Comparison of ENCODE assay signal across 8 cellular contexts in genomic region chr1:53860967-53861411, GRCh38. TPM values are rescaled to one million over a fixed set of nuclear protein-coding genes. Genes with fewer than 3 reads are reported as not detected.
DNase-seq lines count a peak whose midpoint lies in the region; ATAC-seq and TF ChIP-seq lines count a peak whose summit lies in the region.

No MANE protein-coding gene starts in this region.

- H3K27ac ChIP-seq in BLaER1 treated with 17β-estradiol and CSF1 and Interleukin-3, amounts not matched to agents 10 nM and 100 nM: no peak overlapping the region
- H3K27ac ChIP-seq in WERI-Rb-1 (no peak overlapping the region), coronary artery (no peak overlapping the region), lower lobe of right lung (no peak overlapping the region)

- H3K4me1 ChIP-seq in BLaER1 treated with 17β-estradiol and CSF1 and Interleukin-3, amounts not matched to agents 10 nM and 100 nM: peaks cover 20 to 36% (median 32%) of the 10 kb centered on the region in 10 experiments
- H3K4me1 ChIP-seq in lower lobe of right lung: no peaks in the 10 kb centered on the region

- intact Hi-C loops in lower lobe of right lung (cut with DNase I): no loop called here

- no peak overlapping the region for H3K9ac ChIP-seq in BLaER1 treated with 17β-estradiol and CSF1 and Interleukin-3, amounts not matched to agents 10 nM and 100 nM

- no peaks in the 10 kb centered on the region for H3K9me3 ChIP-seq in BLaER1 treated with 17β-estradiol and CSF1 and Interleukin-3, amounts not matched to agents 10 nM and 100 nM (replicated peaks in 1 of 11)
- H3K9me3 ChIP-seq in WERI-Rb-1 (ENCODE audit: severe bottlenecking) (no peaks in the 10 kb centered on the region), lower lobe of right lung (no peaks in the 10 kb centered on the region)

- peak overlapping the region in 8 of 11 experiments; percentile 31 to 88 (median 42); a peak in 15 of 22 replicates for H3K4me2 ChIP-seq in BLaER1 treated with 17β-estradiol and CSF1 and Interleukin-3, amounts not matched to agents 10 nM and 100 nM

- H4K20me1 ChIP-seq in BLaER1 treated with 17β-estradiol and CSF1 and Interleukin-3, amounts not matched to agents 10 nM and 100 nM: peaks cover 0 to 8% (median 0%) of the 10 kb centered on the region in 11 experiments; a peak in 2 of 22 replicates

- H3K27me3 ChIP-seq in BLaER1 treated with 17β-estradiol and CSF1 and Interleukin-3, amounts not matched to agents 10 nM and 100 nM: no peaks in the 10 kb centered on the region
- H3K27me3 ChIP-seq in WERI-Rb-1 (ENCODE audit: insufficient read depth, low read depth, severe bottlenecking): no peaks in the 10 kb centered on the region
- H3K27me3 ChIP-seq in lower lobe of right lung (ENCODE audit: low read depth): no peaks in the 10 kb centered on the region

- peaks cover 40 to 74% (median 51%) of the 10 kb centered on the region in 11 experiments for H3K36me3 ChIP-seq in BLaER1 treated with 17β-estradiol and CSF1 and Interleukin-3, amounts not matched to agents 10 nM and 100 nM
- H3K36me3 ChIP-seq in WERI-Rb-1 (0 out of 2 replicates have a peak, but pooled peaks cover 4% of the 10 kb centered on the region), lower lobe of right lung (peaks cover 64% of the 10 kb centered on the region)

- H3K4me3 ChIP-seq in BLaER1 treated with 17β-estradiol and CSF1 and Interleukin-3, amounts not matched to agents 10 nM and 100 nM: no peak overlapping the region
- no peak overlapping the region for H3K4me3 ChIP-seq in WERI-Rb-1 (ENCODE audit: low read depth, low read length)
- no peak overlapping the region for H3K4me3 ChIP-seq in coronary artery
- no peak overlapping the region for H3K4me3 ChIP-seq in lower lobe of right lung

- peak; percentile 69 for TF ChIP-seq CTCF in GM20000 (IDR thresholded peaks at IDR 0.05; ENCODE audit: extremely low read depth, missing control alignments)
- TF ChIP-seq CTCF in WERI-Rb-1 (IDR thresholded peaks at IDR 0.05; ENCODE audit: low read depth, low read length): peak; percentile 91
- peak; percentile 65 for TF ChIP-seq CTCF in coronary artery (IDR thresholded peaks at IDR 0.05)
- TF ChIP-seq CTCF in lower lobe of right lung (IDR thresholded peaks at IDR 0.05): peak; percentile 73

- DNase-seq in GM20000 (ENCODE audit: low spot score) (peak; percentile 49), NCI-H2107 treated with DMSO at 0.1 percent for 48 hours (lab: John Stamatoyannopoulos, UW; ENCODE audit: unreplicated experiment) (peak; percentile 46), WERI-Rb-1 (peak; percentile 41), coronary artery (ENCODE audit: low spot score) (no peak), lower lobe of right lung (no peak), stromal cell of bone marrow (ENCODE audit: low read depth) (peak; percentile 23)

- peak; percentile 61 to 74 for ATAC-seq in lower lobe of right lung
- ATAC-seq in HG02571 (IDR thresholded peaks at IDR 0.05; ENCODE audit: unreplicated experiment): no peak

RNA-seq across cellular contexts. Expression of gene NDC1, which starts 22.9 kb away (rescaled TPM):
- 9.9 TPM for total RNA-seq in lower lobe of right lung

RNA-seq across cellular contexts. Expression of gene YIPF1, which starts 28.6 kb away (rescaled TPM):
- total RNA-seq in lower lobe of right lung: 24.5 TPM

RNA-seq across cellular contexts. Expression of gene DIO1, which starts 33.0 kb away (rescaled TPM):
- not detected for total RNA-seq in lower lobe of right lung

Comparison
In these comparisons a context has a peak if more than half of its experiments do, and no peak if none do; other contexts are left out.
1. DNase-seq: peak in GM20000 (single experiment), NCI-H2107 treated with DMSO at 0.1 percent for 48 hours (single experiment), WERI-Rb-1 (single experiment) and stromal cell of bone marrow (single experiment); none in coronary artery (single experiment) and lower lobe of right lung (single experiment).
2. Peak in every context shown above with its lines, with median percentiles within 50 percentile points of each other: CTCF ChIP-seq.